In genomic region chr12:108959748-108960655, GRCh38 we compare ENCODE assay signal across 21 cellular contexts.
DNase-seq lines count a peak whose midpoint lies in the region; ATAC-seq, FAIRE-seq and TF ChIP-seq lines count a peak whose summit lies in the region.
"Had no signal": no experiment of that assay in that cellular context is flagged by ENCODE, and none has a peak within 500 bp of the region (broad histone marks: within the 10 kb centered on the region; RNA-seq: fewer than 3 reads in every experiment).

No MANE protein-coding gene starts in this region.

- POLR2A ChIA-PET in HepG2 (lab: Yijun Ruan, JAX): no interaction called here
- POLR2A ChIA-PET in GM12878 (lab: Charles Lee): no interaction called here

- in situ Hi-C loops in HepG2 (cut with HindIII; ENCODE audit: extremely low pct_ligation_motif_present, low pct_unique_long_range_greater_than_20kb) (no loop called here), GM12878 (cut with MboI) (no loop called here)

- no peak overlapping the region for H3K9ac ChIP-seq in HepG2 (ENCODE audit: insufficient read depth, low read depth, low read length)
- H3K9ac ChIP-seq in GM12878 (ENCODE audit: control insufficient read depth, insufficient read depth, low read length): no peak overlapping the region
- H3K9ac ChIP-seq: BLaER1 treated with 17β-estradiol and CSF1 and Interleukin-3, amounts not matched to agents 10 nM and 100 nM had no signal

- SMC1A ChIA-PET in GM12878 (lab: Charles Lee; ENCODE audit: uncharacterized antibody, unreplicated experiment): no interaction called here

- CTCF ChIA-PET in HepG2 (lab: Yijun Ruan, JAX; ENCODE audit: low intra/inter-chr PET ratio, low total read pairs): no interaction called here
- CTCF ChIA-PET in GM12878 (lab: Yijun Ruan, JAX): interaction anchor here (1.5 to 2.4 kb wide), 2 partner anchors 9 to 76 kb away, joined by 4 to 6 read pairs; no protein-coding TSS in a partner anchor

- RAD21 ChIA-PET in GM12878 (lab: Charles Lee; ENCODE audit: unreplicated experiment): no interaction called here

- H3K36me3 ChIP-seq in HepG2 (replicated peaks in 1 of 2; ENCODE audit: control insufficient read depth in 1 of 2, insufficient read depth in 2 of 2, low read length in 2 of 2) (no peaks in the 10 kb centered on the region), right lobe of liver (no peaks in the 10 kb centered on the region), GM12878 (ENCODE audit: control insufficient read depth in 2 of 2, insufficient read depth in 2 of 2, low read length in 1 of 2) (no peaks in the 10 kb centered on the region)
- H3K36me3 ChIP-seq: BLaER1 treated with 17β-estradiol and CSF1 and Interleukin-3, amounts not matched to agents 10 nM and 100 nM had no signal

- H3K4me2 ChIP-seq in HepG2 (ENCODE audit: low read depth, low read length) (no peak overlapping the region), GM12878 (ENCODE audit: control insufficient read depth, insufficient read depth) (no peak overlapping the region)
- H3K4me2 ChIP-seq: A549; BLaER1 treated with 17β-estradiol and CSF1 and Interleukin-3, amounts not matched to agents 10 nM and 100 nM had no signal

- TF ChIP-seq POLR2A in HepG2 (IDR thresholded peaks at IDR 0.05; ENCODE audit: insufficient read depth in 1 of 2, low read depth in 2 of 2, low read length in 2 of 2): no peak
- no peak for TF ChIP-seq POLR2A in right lobe of liver (IDR thresholded peaks at IDR 0.05)
- TF ChIP-seq POLR2A in GM12878 (IDR thresholded peaks at IDR 0.05; ENCODE audit: low read depth, low read length): no peak
- TF ChIP-seq POLR2A in H54 (IDR thresholded peaks at IDR 0.05; ENCODE audit: low read depth, low read length): no peak

- no peak overlapping the region for H3K27ac ChIP-seq in HepG2 (ENCODE audit: extremely low read length, insufficient read depth, low read length)
- H3K27ac ChIP-seq in right lobe of liver: no peak overlapping the region
- H3K27ac ChIP-seq in GM12878 (ENCODE audit: control insufficient read depth, insufficient read depth): no peak overlapping the region
- H3K27ac ChIP-seq: 22Rv1; A549; BLaER1 treated with 17β-estradiol and CSF1 and Interleukin-3, amounts not matched to agents 10 nM and 100 nM; C4-2B had no signal

- TF ChIP-seq EP300 in HepG2 (IDR thresholded peaks at IDR 0.05; ENCODE audit: low read depth in 2 of 2, low read length in 2 of 2) (no peak), HepG2 (CRISPR knock-in tag; IDR thresholded peaks at IDR 0.05; ENCODE audit: borderline replicate concordance) (no peak), GM12878 (IDR thresholded peaks at IDR 0.05; ENCODE audit: borderline replicate concordance in 1 of 2, control insufficient read depth in 1 of 2, low read depth in 2 of 2, low read length in 2 of 2) (no peak)

- H3K9me3 ChIP-seq in HepG2 (ENCODE audit: low read length) (no peaks in the 10 kb centered on the region), right lobe of liver (no peaks in the 10 kb centered on the region), GM12878 (replicated peaks; ENCODE audit: control insufficient read depth, insufficient read depth, low read length) (no peaks in the 10 kb centered on the region)
- H3K9me3 ChIP-seq: A549; BLaER1 treated with 17β-estradiol and CSF1 and Interleukin-3, amounts not matched to agents 10 nM and 100 nM; Caco-2 had no signal

- H3K4me1 ChIP-seq in HepG2 (ENCODE audit: insufficient read depth, low read length): no peaks in the 10 kb centered on the region
- no peaks in the 10 kb centered on the region for H3K4me1 ChIP-seq in right lobe of liver
- no peaks in the 10 kb centered on the region for H3K4me1 ChIP-seq in GM12878 (ENCODE audit: control insufficient read depth, insufficient read depth, low read length)
- H3K4me1 ChIP-seq: A549; BLaER1 treated with 17β-estradiol and CSF1 and Interleukin-3, amounts not matched to agents 10 nM and 100 nM; Caco-2 had no signal

- WGBS in HepG2 (ENCODE audit: low lambda C conversion rate): 36% methylated on average over 11 of the region's 11 CpGs
- WGBS in right lobe of liver (ENCODE audit: insufficient coverage, low coverage, low lambda C conversion rate, missing lambda C conversion rate): 75% methylated on average over 11 of the region's 11 CpGs
- 56% methylated on average over 11 of the region's 11 CpGs for WGBS in GM12878 (ENCODE audit: insufficient coverage, insufficient replicate concordance, low lambda C conversion rate, missing lambda C conversion rate)

- TF ChIP-seq RAD21 in HepG2 (CRISPR knock-in tag; IDR thresholded peaks at IDR 0.05) (no peak), GM12878 (IDR thresholded peaks at IDR 0.05; ENCODE audit: insufficient read depth, low read depth, low read length) (no peak)

- intact Hi-C loops in HepG2 (cut with micrococcal nuclease; ENCODE audit: unreplicated experiment) (loop anchor here (10.0 kb wide), 1 partner anchor 155 kb away; no protein-coding TSS in a partner anchor), right lobe of liver (cut with DNase I) (no loop called here), GM12878 (cut with micrococcal nuclease; ENCODE audit: unreplicated experiment) (no loop called here)

- ATAC-seq in HepG2 (no peak), right lobe of liver (no peak), GM12878 (no peak)
- ATAC-seq: A549; CD8-positive, alpha-beta T cell had no signal

- H3K4me3 ChIP-seq in HepG2 (replicated peaks in 1 of 3; ENCODE audit: insufficient read depth in 1 of 3, low read depth in 2 of 3, low read length in 3 of 3) (no peak overlapping the region), right lobe of liver (no peak overlapping the region), GM12878 (no peak overlapping the region)
- H3K4me3 ChIP-seq: A549; BLaER1 treated with 17β-estradiol and CSF1 and Interleukin-3, amounts not matched to agents 10 nM and 100 nM had no signal

- H2AFZ ChIP-seq in HepG2 (ENCODE audit: low read length): no peak overlapping the region
- no peak overlapping the region for H2AFZ ChIP-seq in GM12878 (ENCODE audit: control insufficient read depth, low read depth, low read length)

- no peak for TF ChIP-seq CTCF in HepG2 (CRISPR knock-in tag; IDR thresholded peaks at IDR 0.05)
- no peak for TF ChIP-seq CTCF in right lobe of liver (IDR thresholded peaks at IDR 0.05)
- TF ChIP-seq CTCF in GM12878 (IDR thresholded peaks at IDR 0.05 in 2 of 3, conservative IDR thresholded peaks at IDR 0.05 in 1 of 3; ENCODE audit: control insufficient read depth in 2 of 3, extremely low read depth in 1 of 3, insufficient read depth in 1 of 3, low read depth in 3 of 3, low read length in 3 of 3): no peak

- BruUV-seq in HepG2 (replicated peaks; lab: Mats Ljungman, UMichigan) (no TSS peak), GM12878 (replicated peaks; lab: Mats Ljungman, UMichigan) (no TSS peak)

- DNase-seq in HepG2 (ENCODE audit: low spot score): no peak
- DNase-seq in right lobe of liver: no peak
- no peak for DNase-seq in GM12878 (ENCODE audit: low read depth, low spot score)
- DNase-seq in putamen (ENCODE audit: low spot score): peak; percentile 46
- DNase-seq in HTR-8/SVneo (ENCODE audit: insufficient read length, low spot score): no peak
- DNase-seq in H54 (ENCODE audit: insufficient read length, low spot score): no peak
- DNase-seq: AML-193; Caco-2; Calu3; CD4-positive, alpha-beta T cell; CD8-positive, alpha-beta T cell; DMS79 treated with DMSO at 0.1 percent for 48 hours; GF-D8 had no signal

- H4K20me1 ChIP-seq in HepG2 (ENCODE audit: insufficient read depth, low read length): no peaks in the 10 kb centered on the region
- H4K20me1 ChIP-seq in GM12878 (ENCODE audit: control insufficient read depth, insufficient read depth): no peaks in the 10 kb centered on the region
- H4K20me1 ChIP-seq: BLaER1 treated with 17β-estradiol and CSF1 and Interleukin-3, amounts not matched to agents 10 nM and 100 nM had no signal

- H3K79me2 ChIP-seq in HepG2 (ENCODE audit: insufficient read depth, low read length) (no peaks in the 10 kb centered on the region), GM12878 (ENCODE audit: control insufficient read depth, insufficient read depth, low read length) (no peaks in the 10 kb centered on the region)

- FAIRE-seq in HepG2 (lab: Jason Lieb, UNC) (no peak), GM12878 (lab: Jason Lieb, UNC) (no peak), HTR-8/SVneo (lab: Jason Lieb, UNC) (no peak), H54 (lab: Jason Lieb, UNC) (no peak)
- FAIRE-seq: A549, D721Med, G401.6, GM12892, GM18507 had no signal

- H3K27me3 ChIP-seq in HepG2 (ENCODE audit: control insufficient read depth in 1 of 2, insufficient read depth in 2 of 2, low read length in 2 of 2) (peaks cover 0 to 5% of the 10 kb centered on the region in 2 experiments; a peak in 1 of 5 replicates), right lobe of liver (no peaks in the 10 kb centered on the region), GM12878 (replicated peaks in 1 of 2; ENCODE audit: control insufficient read depth in 2 of 2, insufficient read depth in 2 of 2, low read length in 1 of 2) (no peaks in the 10 kb centered on the region; a peak in 2 of 4 replicates)
- H3K27me3 ChIP-seq: BLaER1 treated with 17β-estradiol and CSF1 and Interleukin-3, amounts not matched to agents 10 nM and 100 nM had no signal

TF ChIP-seq in HepG2, 621 proteins besides CTCF, POLR2A, EP300 and RAD21 (continues in another document):
- no peak for TF ChIP-seq STAT5B (CRISPR knock-in tag; IDR thresholded peaks at IDR 0.05)
